ENCODE assay signal across 9 cellular contexts in genomic region chr17:77366206-77366557, GRCh38.
DNase-seq lines count a peak whose midpoint lies in the region; ATAC-seq and TF ChIP-seq lines count a peak whose summit lies in the region.
"Had no signal": no experiment of that assay in that cellular context is flagged by ENCODE, and none has a peak within 500 bp of the region (broad histone marks: within the 10 kb centered on the region; RNA-seq: fewer than 3 reads in every experiment).

No MANE protein-coding gene starts in this region.

- CTCF ChIA-PET in A673 (lab: Charles Lee) = no interaction called here

- peak overlapping the region; percentile 28 for H3K9ac ChIP-seq in Loucy (ENCODE audit: low read depth, low read length, poor library complexity, severe bottlenecking)
- H3K9ac ChIP-seq in mucosa of rectum (ENCODE audit: low read depth in 1 of 2, low read length in 2 of 2) = peak overlapping the region in 1 of 2 donors; percentile 16

- H3K4me3 Mint-ChIP-seq in brain = peak overlapping the region in 3 of 5 experiments; percentile 2 to 11 (median 4)
- H3K4me3 Mint-ChIP-seq in effector memory CD8-positive, alpha-beta T cell = no peak overlapping the region

- peaks cover 16% of the 10 kb centered on the region for H3K79me2 ChIP-seq in Loucy (ENCODE audit: insufficient read depth, low read length)

- intact Hi-C loops in A673 (cut with micrococcal nuclease; ENCODE audit: unreplicated experiment) = no loop called here

- TF ChIP-seq CTCF in A673 (conservative IDR thresholded peaks at IDR 0.05; ENCODE audit: low read depth, low read length) (no peak), Loucy (conservative IDR thresholded peaks at IDR 0.05; ENCODE audit: low read length) (no peak), brain (conservative IDR thresholded peaks at IDR 0.05) (no peak)

- no peaks in the 10 kb centered on the region for H3K9me2 ChIP-seq in Loucy (replicated peaks; ENCODE audit: low read depth, low read length)

- no peaks in the 10 kb centered on the region for H3F3A ChIP-seq in Loucy (ENCODE audit: low read depth)

- H3K36me3 ChIP-seq in A673 (ENCODE audit: insufficient read depth, low read length, poor library complexity, severe bottlenecking) (no peaks in the 10 kb centered on the region), Loucy (ENCODE audit: insufficient read depth, low read length) (no peaks in the 10 kb centered on the region), mucosa of rectum (ENCODE audit: control insufficient read depth in 2 of 2, insufficient read depth in 2 of 2, low read length in 2 of 2) (no peaks in the 10 kb centered on the region)

- no peak for ATAC-seq in effector memory CD8-positive, alpha-beta T cell (replicated peaks)

- H3K4me1 ChIP-seq in A673 (ENCODE audit: insufficient read depth, low read length, poor library complexity, severe bottlenecking) (peaks cover 43% of the 10 kb centered on the region), Loucy (ENCODE audit: insufficient read depth, low read length, poor library complexity, severe bottlenecking) (peaks cover 57% of the 10 kb centered on the region), mucosa of rectum (ENCODE audit: control insufficient read depth in 2 of 2, insufficient read depth in 2 of 2, low read length in 2 of 2) (peaks cover 25 to 33% of the 10 kb centered on the region in 2 donors)

- H3K9me3 ChIP-seq in A673 (ENCODE audit: low read depth, low read length, poor library complexity, severe bottlenecking) (no peaks in the 10 kb centered on the region), Loucy (ENCODE audit: insufficient read depth, low read depth, low read length) (no peaks in the 10 kb centered on the region), mucosa of rectum (ENCODE audit: control insufficient read depth in 2 of 2, low read length in 2 of 2) (no peaks in the 10 kb centered on the region)

- peaks cover 55% of the 10 kb centered on the region for H3K4me1 Mint-ChIP-seq in brain
- H3K4me1 Mint-ChIP-seq in effector memory CD8-positive, alpha-beta T cell (ENCODE audit: low read depth in 2 of 2) = peaks cover 39 to 49% of the 10 kb centered on the region in 2 donors

- no TSS peak for BruUV-seq in A673 (replicated peaks; lab: Mats Ljungman, UMichigan)

- H3K4me3 ChIP-seq in A673 (ENCODE audit: low read depth, low read length, poor library complexity, severe bottlenecking) = no peak overlapping the region
- H3K4me3 ChIP-seq in Loucy (ENCODE audit: low read length, poor library complexity, severe bottlenecking) = no peak overlapping the region
- H3K4me3 ChIP-seq in mucosa of rectum (ENCODE audit: low read length in 2 of 2) = no peak overlapping the region

- POLR2A ChIA-PET in A673 (lab: Charles Lee; ENCODE audit: low non-redundant PET) = interaction anchor here (0.6 kb wide), 1 partner anchor 52 kb away, joined by 3 read pairs; no protein-coding TSS in a partner anchor

- H4K20me1 ChIP-seq in Loucy (ENCODE audit: insufficient read depth, low read length, poor library complexity, severe bottlenecking) = no peaks in the 10 kb centered on the region

- H3K27me3 Mint-ChIP-seq in brain = peaks cover 15% of the 10 kb centered on the region
- H3K27me3 Mint-ChIP-seq in effector memory CD8-positive, alpha-beta T cell = no peaks in the 10 kb centered on the region

- DNase-seq in A673 (ENCODE audit: low spot score) (no peak), occipital lobe (lab: John Stamatoyannopoulos, UW) (no peak), NOMO-1 treated with dmso at 0.1 percent for 144 hours (lab: John Stamatoyannopoulos, UW; ENCODE audit: unreplicated experiment) (no peak)
- DNase-seq in activated CD4-positive, CD25-positive, alpha-beta regulatory T cell treated with anti-CD3 and anti-CD28 coated beads, Interleukin-2, amount 50 U/mL, for 72 hours = no peak
- no peak for DNase-seq in effector memory CD8-positive, alpha-beta T cell
- DNase-seq: activated CD4-positive, alpha-beta T cell treated with anti-CD3 and anti-CD28 coated beads, Interleukin-2, amount 50 U/mL, for 1 hour had no signal

- H3K27me3 ChIP-seq in A673 (replicated peaks; ENCODE audit: insufficient read depth, low read depth, low read length, poor library complexity) (no peaks in the 10 kb centered on the region), Loucy (ENCODE audit: insufficient read depth, low read length, poor library complexity, severe bottlenecking) (no peaks in the 10 kb centered on the region), mucosa of rectum (ENCODE audit: control insufficient read depth in 2 of 2, insufficient read depth in 2 of 2, low read length in 2 of 2) (no peaks in the 10 kb centered on the region)

- H3K36me3 Mint-ChIP-seq in brain = no peaks in the 10 kb centered on the region
- H3K36me3 Mint-ChIP-seq in effector memory CD8-positive, alpha-beta T cell (ENCODE audit: insufficient read depth) = no peaks in the 10 kb centered on the region

- no peak overlapping the region for H2AFZ ChIP-seq in Loucy (ENCODE audit: low read length)

- H3K27ac ChIP-seq in A673 (ENCODE audit: low read depth, low read length, poor library complexity, severe bottlenecking) (peak overlapping the region; percentile 64), mucosa of rectum (ENCODE audit: low read depth in 2 of 2, low read length in 2 of 2) (peak overlapping the region; percentile 25 to 60)

- peaks cover 0 to 11% (median 0%) of the 10 kb centered on the region in 5 experiments for H3K9me3 Mint-ChIP-seq in brain
- no peaks in the 10 kb centered on the region for H3K9me3 Mint-ChIP-seq in effector memory CD8-positive, alpha-beta T cell

- peak overlapping the region in 4 of 5 experiments; percentile 7 to 82 (median 74) for H3K27ac Mint-ChIP-seq in brain
- H3K27ac Mint-ChIP-seq in effector memory CD8-positive, alpha-beta T cell = no peak overlapping the region

- no peak overlapping the region for H3K4me2 ChIP-seq in Loucy (ENCODE audit: low read depth, low read length, poor library complexity, severe bottlenecking)

Comparison
In these comparisons a context has a peak if more than half of its experiments do, and no peak if none do; other contexts are left out.
1. H3K27ac Mint-ChIP-seq: peak in brain (4 of 5); none in effector memory CD8-positive, alpha-beta T cell (0 of 2).
2. H3K4me3 Mint-ChIP-seq: peak in brain (3 of 5); none in effector memory CD8-positive, alpha-beta T cell (0 of 2).